ENCODE assay signal across 16 cellular contexts in genomic region chr4:30460818-30461217, GRCh38.
"Had no signal": no experiment of that assay in that cellular context is flagged by ENCODE, and none has a peak within 500 bp of the region (broad histone marks: within the 10 kb centered on the region; RNA-seq: fewer than 3 reads in every experiment).

No MANE protein-coding gene starts in this region.

- H3K4me3 ChIP-seq: lower lobe of right lung, smooth muscle cell, thyroid gland, uterus had no signal

- DNase-seq: activated CD4-positive, alpha-beta memory T cell treated with anti-CD3 and anti-CD28 coated beads, Interleukin-2, amount 10 ng/mL, durations not matched to agents 7 days and 5 days; activated CD4-positive, alpha-beta T cell treated with anti-CD3 and anti-CD28 coated beads for 36 hours; activated gamma-delta T cell treated with Interleukin-2 at 50 U/mL for 16 hours; activated naive CD8-positive, alpha-beta T cell treated with anti-CD3 and anti-CD28 coated beads, Interleukin-2, amount 10 ng/mL, durations not matched to agents 7 days and 5 days; activated T-cell treated with anti-CD3 and anti-CD28 coated beads, Interleukin-2, amount 50 U/mL, for 72 hours; anterior cingulate cortex; cerebellar nuclear complex; effector memory CD8-positive, alpha-beta T cell; hypothalamus; lower lobe of right lung; naive B cell; thyroid gland; uterus had no signal

- H3K27me3 Mint-ChIP-seq: activated CD4-positive, alpha-beta memory T cell treated with anti-CD3 and anti-CD28 coated beads, Interleukin-2, amount 10 ng/mL, durations not matched to agents 7 days and 5 days; activated CD4-positive, alpha-beta T cell treated with anti-CD3 and anti-CD28 coated beads for 36 hours; activated naive CD8-positive, alpha-beta T cell treated with anti-CD3 and anti-CD28 coated beads, Interleukin-2, amount 10 ng/mL, durations not matched to agents 7 days and 5 days; dendritic cell treated with granulocyte-macrophage colony-stimulating factor and Interleukin-4, amounts not matched to agents 40 ng/mL and 50 ng/mL, for 4 days; effector memory CD8-positive, alpha-beta T cell; naive B cell had no signal

- H3K9me3 ChIP-seq: lower lobe of right lung, neutrophil, thyroid gland, uterus had no signal

- H3K4me2 ChIP-seq: smooth muscle cell had no signal

- H3K27me3 ChIP-seq: neutrophil, thyroid gland, uterus had no signal

- H3K27ac ChIP-seq: lower lobe of right lung, neutrophil, thyroid gland, uterus had no signal

- H3K9me3 Mint-ChIP-seq: dendritic cell treated with granulocyte-macrophage colony-stimulating factor and Interleukin-4, amounts not matched to agents 40 ng/mL and 50 ng/mL, for 4 days had no signal

- H3K4me3 Mint-ChIP-seq: activated CD4-positive, alpha-beta memory T cell treated with anti-CD3 and anti-CD28 coated beads, Interleukin-2, amount 10 ng/mL, durations not matched to agents 7 days and 5 days; activated CD4-positive, alpha-beta T cell treated with anti-CD3 and anti-CD28 coated beads for 36 hours; activated naive CD8-positive, alpha-beta T cell treated with anti-CD3 and anti-CD28 coated beads, Interleukin-2, amount 10 ng/mL, durations not matched to agents 7 days and 5 days; activated T-cell treated with anti-CD3 and anti-CD28 coated beads, Interleukin-2, amount 50 U/mL, for 72 hours; dendritic cell treated with granulocyte-macrophage colony-stimulating factor and Interleukin-4, amounts not matched to agents 40 ng/mL and 50 ng/mL, for 4 days; effector memory CD8-positive, alpha-beta T cell; naive B cell had no signal

- H3K36me3 ChIP-seq: lower lobe of right lung, neutrophil, thyroid gland, uterus had no signal

- H3K4me1 Mint-ChIP-seq: activated CD4-positive, alpha-beta memory T cell treated with anti-CD3 and anti-CD28 coated beads, Interleukin-2, amount 10 ng/mL, durations not matched to agents 7 days and 5 days; activated CD4-positive, alpha-beta T cell treated with anti-CD3 and anti-CD28 coated beads for 36 hours; activated naive CD8-positive, alpha-beta T cell treated with anti-CD3 and anti-CD28 coated beads, Interleukin-2, amount 10 ng/mL, durations not matched to agents 7 days and 5 days; naive B cell had no signal

- H3K4me1 ChIP-seq: lower lobe of right lung, thyroid gland, uterus had no signal

- H3K36me3 Mint-ChIP-seq: activated naive CD8-positive, alpha-beta T cell treated with anti-CD3 and anti-CD28 coated beads, Interleukin-2, amount 10 ng/mL, durations not matched to agents 7 days and 5 days; naive B cell had no signal

- ATAC-seq: activated CD4-positive, alpha-beta T cell treated with anti-CD3 and anti-CD28 coated beads for 36 hours; activated T-cell treated with anti-CD3 and anti-CD28 coated beads, Interleukin-2, amount 50 U/mL, for 72 hours; effector memory CD8-positive, alpha-beta T cell; lower lobe of right lung had no signal

- H3K27ac Mint-ChIP-seq: activated CD4-positive, alpha-beta memory T cell treated with anti-CD3 and anti-CD28 coated beads, Interleukin-2, amount 10 ng/mL, durations not matched to agents 7 days and 5 days; activated CD4-positive, alpha-beta T cell treated with anti-CD3 and anti-CD28 coated beads for 36 hours; activated naive CD8-positive, alpha-beta T cell treated with anti-CD3 and anti-CD28 coated beads, Interleukin-2, amount 10 ng/mL, durations not matched to agents 7 days and 5 days; activated T-cell treated with anti-CD3 and anti-CD28 coated beads, Interleukin-2, amount 50 U/mL, for 72 hours; dendritic cell treated with granulocyte-macrophage colony-stimulating factor and Interleukin-4, amounts not matched to agents 40 ng/mL and 50 ng/mL, for 4 days; effector memory CD8-positive, alpha-beta T cell; naive B cell had no signal
